Comparison of ENCODE assay signal across 20 cellular contexts in the genomic region with DNA sequence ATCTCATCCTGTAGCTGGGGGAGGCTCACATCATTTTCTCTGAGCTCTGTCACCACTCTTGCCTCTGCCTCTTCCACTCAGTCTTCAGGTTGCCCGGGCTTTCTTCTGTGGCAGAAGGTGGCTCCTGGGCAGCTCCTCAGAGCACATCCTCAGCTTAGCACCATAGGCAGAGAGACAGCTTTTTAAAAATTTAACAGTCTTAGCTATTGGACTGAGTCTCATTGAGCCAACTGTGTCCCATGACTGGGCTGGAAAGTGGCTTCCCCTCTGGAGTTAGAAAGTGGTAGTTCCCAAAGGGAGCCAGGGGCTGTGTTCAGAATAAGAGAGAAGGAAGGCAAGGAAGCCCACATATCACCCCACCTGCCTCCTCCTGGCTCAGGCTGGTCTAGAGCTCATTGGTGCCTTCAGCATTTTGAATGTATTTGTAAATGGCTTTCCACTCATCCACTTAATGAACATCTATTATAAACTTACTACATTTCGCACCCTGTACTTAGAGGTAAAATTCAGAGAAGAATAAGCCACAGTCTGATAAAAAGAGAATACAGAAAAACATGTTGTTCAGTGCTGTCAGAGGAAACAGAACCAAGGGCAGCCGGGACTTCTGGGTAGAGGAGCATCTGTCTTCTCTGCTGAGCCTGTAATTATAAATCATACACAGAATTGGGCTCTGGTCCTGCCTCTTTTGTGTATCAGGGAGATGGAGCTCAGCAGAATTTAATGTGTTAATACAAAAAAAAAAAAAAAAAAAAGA.
DNase-seq lines count a peak whose midpoint lies in the region; ATAC-seq, FAIRE-seq and TF ChIP-seq lines count a peak whose summit lies in the region.
"Had no signal": no experiment of that assay in that cellular context is flagged by ENCODE, and none has a peak within 500 bp of the region (broad histone marks: within the 10 kb centered on the region; RNA-seq: fewer than 3 reads in every experiment).

No MANE protein-coding gene starts in this region.

- BruUV-seq in K562 (replicated peaks; lab: Mats Ljungman, UMichigan): no TSS peak

- H3K4me3 ChIP-seq in HEK293 (ENCODE audit: low read depth, low read length) (no peak overlapping the region), K562 (no peak overlapping the region), neural progenitor cell (no peak overlapping the region), right lobe of liver (no peak overlapping the region)
- H3K4me3 ChIP-seq: vagina had no signal

- POLR2A ChIA-PET in HEK293 (lab: Yijun Ruan, JAX) (no interaction called here), K562 (lab: Yijun Ruan, JAX) (interaction anchor here (0.5 to 0.7 kb wide), 3 partner anchors 15 to 159 kb away, joined by 3 to 4 read pairs (median 3); no protein-coding TSS in a partner anchor)

- H3K4me3 Mint-ChIP-seq in T-helper 2 cell treated with Interferon-gamma antibody and Interleukin-4, amounts not matched to agents 5 μg/mL and 100 μg/mL, for 36 hours: peak overlapping the region; percentile 44
- no peak overlapping the region for H3K4me3 Mint-ChIP-seq in neural progenitor cell
- H3K4me3 Mint-ChIP-seq: CD4-positive, alpha-beta memory T cell; neural crest cell had no signal

- H3K27me3 Mint-ChIP-seq in T-helper 2 cell treated with Interferon-gamma antibody and Interleukin-4, amounts not matched to agents 5 μg/mL and 100 μg/mL, for 36 hours (ENCODE audit: low read depth): peaks cover 2% of the 10 kb centered on the region
- H3K27me3 Mint-ChIP-seq in neural progenitor cell (ENCODE audit: insufficient read depth, low read depth): peaks cover 6% of the 10 kb centered on the region

- H3K9me3 Mint-ChIP-seq in T-helper 2 cell treated with Interferon-gamma antibody and Interleukin-4, amounts not matched to agents 5 μg/mL and 100 μg/mL, for 36 hours: peaks cover 12% of the 10 kb centered on the region
- no peaks in the 10 kb centered on the region for H3K9me3 Mint-ChIP-seq in neural progenitor cell
- H3K9me3 Mint-ChIP-seq: neural crest cell had no signal

- H3K36me3 ChIP-seq in HEK293 (ENCODE audit: control insufficient read depth in 2 of 2, insufficient read depth in 1 of 2, low read length in 2 of 2): no peaks in the 10 kb centered on the region
- H3K36me3 ChIP-seq in K562 (ENCODE audit: control insufficient read depth, insufficient read depth, low read length): no peaks in the 10 kb centered on the region
- no peaks in the 10 kb centered on the region for H3K36me3 ChIP-seq in neural progenitor cell
- H3K36me3 ChIP-seq in right lobe of liver: no peaks in the 10 kb centered on the region
- H3K36me3 ChIP-seq: vagina had no signal

- no peak for FAIRE-seq in K562 (lab: Jason Lieb, UNC)
- FAIRE-seq: frontal cortex had no signal

- TF ChIP-seq CTCF in HEK293 (tag by site-specific recombination; IDR thresholded peaks at IDR 0.05): no peak
- TF ChIP-seq CTCF in K562 (IDR thresholded peaks at IDR 0.05 in 2 of 3, conservative IDR thresholded peaks at IDR 0.05 in 1 of 3; ENCODE audit: insufficient read depth in 2 of 3, low read depth in 1 of 3, low read length in 3 of 3): no peak
- no peak for TF ChIP-seq CTCF in neural progenitor cell (IDR thresholded peaks at IDR 0.05)
- TF ChIP-seq CTCF in right lobe of liver (IDR thresholded peaks at IDR 0.05): no peak

- TF ChIP-seq EP300 in K562 (IDR thresholded peaks at IDR 0.05; ENCODE audit: low read length): no peak

- no peak for TF ChIP-seq RAD21 in K562 (CRISPR knock-in tag; conservative IDR thresholded peaks at IDR 0.05 in 1 of 2, IDR thresholded peaks at IDR 0.05 in 1 of 2)

- H3K36me3 Mint-ChIP-seq in T-helper 2 cell treated with Interferon-gamma antibody and Interleukin-4, amounts not matched to agents 5 μg/mL and 100 μg/mL, for 36 hours (ENCODE audit: low read depth): peaks cover 9% of the 10 kb centered on the region
- no peaks in the 10 kb centered on the region for H3K36me3 Mint-ChIP-seq in neural progenitor cell
- H3K36me3 Mint-ChIP-seq: CD4-positive, alpha-beta memory T cell had no signal

- no peaks in the 10 kb centered on the region; the same call in 1 of the 2 replicates for H3K4me1 ChIP-seq in HEK293 (ENCODE audit: control insufficient read depth, insufficient read depth, low read length)
- no peaks in the 10 kb centered on the region; a peak in 1 of 5 replicates for H3K4me1 ChIP-seq in K562 (replicated peaks in 1 of 2; ENCODE audit: control insufficient read depth in 2 of 2, insufficient read depth in 2 of 2, low read length in 2 of 2)
- H3K4me1 ChIP-seq in neural progenitor cell: peaks cover 11% of the 10 kb centered on the region
- H3K4me1 ChIP-seq in right lobe of liver: no peaks in the 10 kb centered on the region
- H3K4me1 ChIP-seq: vagina had no signal

- no peaks in the 10 kb centered on the region for H3K9me1 ChIP-seq in K562 (ENCODE audit: control insufficient read depth, insufficient read depth, low read length)

- H3K9ac ChIP-seq in K562 (ENCODE audit: insufficient read depth in 1 of 2, low read depth in 2 of 2, low read length in 2 of 2) (no peak overlapping the region), neural progenitor cell (no peak overlapping the region)

- no peak for TF ChIP-seq POLR2A in K562 (conservative IDR thresholded peaks at IDR 0.05)
- no peak for TF ChIP-seq POLR2A in right lobe of liver (IDR thresholded peaks at IDR 0.05)

- ATAC-seq in K562 (peak; percentile 24), right lobe of liver (no peak)
- ATAC-seq: Right ventricle myocardium inferior had no signal

- no peak for DNase-seq in T-helper 2 cell treated with Interferon-gamma antibody and Interleukin-4, amounts not matched to agents 5 μg/mL and 100 μg/mL, for 36 hours (ENCODE audit: low spot score)
- DNase-seq in T-helper 2 cell (no peak), K562 (ENCODE audit: extremely low read depth in 1 of 4, low spot score in 3 of 4) (peak in 1 of 4 experiments; percentile 11), neural progenitor cell (ENCODE audit: low spot score) (no peak), CD1c-positive myeloid dendritic cell (ENCODE audit: extremely low spot score) (no peak), germinal center (ENCODE audit: low spot score) (no peak), right lobe of liver (no peak)
- DNase-seq: amniotic stem cell; CD4-positive, alpha-beta memory T cell; erythroblast; Karpas-422; kidney glomerular epithelial cell; NCI-H524 treated with DMSO at 0.1 percent for 48 hours; SW 1271 had no signal

- WGBS in K562 (ENCODE audit: insufficient coverage, low coverage, missing lambda C conversion rate): 2% methylated on average over 3 of the region's 3 CpGs
- 52% methylated on average over 3 of the region's 3 CpGs for WGBS in right lobe of liver (ENCODE audit: insufficient coverage, low coverage, low lambda C conversion rate, missing lambda C conversion rate)

- CTCF ChIA-PET in HEK293 (lab: Yijun Ruan, JAX) (interaction anchor here (4.3 kb wide), 1 partner anchor 146 kb away, joined by 18 read pairs; no protein-coding TSS in a partner anchor), K562 (lab: Yijun Ruan, JAX; ENCODE audit: low intra/inter-chr PET ratio) (interaction anchor here (0.6 to 0.9 kb wide), 2 partner anchors 11 to 196 kb away, joined by 3 to 4 read pairs; no protein-coding TSS in a partner anchor)

- intact Hi-C loops in K562 (cut with micrococcal nuclease): no loop called here
- intact Hi-C loops in right lobe of liver (cut with DNase I): no loop called here

- no peaks in the 10 kb centered on the region for H4K20me1 ChIP-seq in K562 (replicated peaks; ENCODE audit: control insufficient read depth, insufficient read depth, low read length)
- no peaks in the 10 kb centered on the region for H4K20me1 ChIP-seq in neural progenitor cell (ENCODE audit: low read depth)

- H3K27ac Mint-ChIP-seq in T-helper 2 cell treated with Interferon-gamma antibody and Interleukin-4, amounts not matched to agents 5 μg/mL and 100 μg/mL, for 36 hours: peak overlapping the region; percentile 56
- H3K27ac Mint-ChIP-seq in neural progenitor cell: no peak overlapping the region
- H3K27ac Mint-ChIP-seq: CD4-positive, alpha-beta memory T cell had no signal

- H3K27ac ChIP-seq in HEK293 (ENCODE audit: extremely low read depth, low read depth, low read length): no peak overlapping the region
- no peak overlapping the region for H3K27ac ChIP-seq in K562 (ENCODE audit: extremely low read depth, low read depth, low read length)
- H3K27ac ChIP-seq in neural progenitor cell: no peak overlapping the region
- H3K27ac ChIP-seq in right lobe of liver: no peak overlapping the region
- H3K27ac ChIP-seq: vagina, VCaP had no signal

- in situ Hi-C loops in K562 (cut with MboI): no loop called here

- H3K4me2 ChIP-seq in K562 (ENCODE audit: insufficient read depth, low read length) (no peak overlapping the region), neural progenitor cell (no peak overlapping the region)

- peaks cover 0 to 13% of the 10 kb centered on the region in 2 experiments; a peak in 3 of 5 replicates for H3K27me3 ChIP-seq in K562 (ENCODE audit: control insufficient read depth in 2 of 2, insufficient read depth in 2 of 2, low read length in 2 of 2)
- H3K27me3 ChIP-seq in neural progenitor cell: no peaks in the 10 kb centered on the region
- H3K27me3 ChIP-seq in right lobe of liver: no peaks in the 10 kb centered on the region
- H3K27me3 ChIP-seq: vagina had no signal

- H2AFZ ChIP-seq in K562 (ENCODE audit: low read depth, low read length) (no peak overlapping the region; the same call in 1 of the 2 replicates), neural progenitor cell (replicated peaks) (peak overlapping the region; percentile 91)

- H3K79me2 ChIP-seq in K562 (ENCODE audit: control insufficient read depth, insufficient read depth, low read length) (no peaks in the 10 kb centered on the region), neural progenitor cell (ENCODE audit: low read depth) (no peaks in the 10 kb centered on the region)

- no peaks in the 10 kb centered on the region for H3F3A ChIP-seq in neural progenitor cell (ENCODE audit: low read depth)

- H3K9me3 ChIP-seq in HEK293 (ENCODE audit: control insufficient read depth, insufficient read depth, low read depth, low read length): no peaks in the 10 kb centered on the region
- H3K9me3 ChIP-seq in K562 (replicated peaks; ENCODE audit: control insufficient read depth, insufficient read depth, low read depth, low read length): no peaks in the 10 kb centered on the region
- no peaks in the 10 kb centered on the region for H3K9me3 ChIP-seq in neural progenitor cell (ENCODE audit: low read depth)
- H3K9me3 ChIP-seq in right lobe of liver: no peaks in the 10 kb centered on the region
- H3K9me3 ChIP-seq: vagina had no signal

- peaks cover 52% of the 10 kb centered on the region for H3K4me1 Mint-ChIP-seq in T-helper 2 cell treated with Interferon-gamma antibody and Interleukin-4, amounts not matched to agents 5 μg/mL and 100 μg/mL, for 36 hours (ENCODE audit: low read depth)
- H3K4me1 Mint-ChIP-seq in neural progenitor cell: peaks cover 18% of the 10 kb centered on the region

TF ChIP-seq in HEK293, 187 proteins besides CTCF, POLR2A, EP300 and RAD21 (continues in another document):
- TF ChIP-seq ZBTB17 (tag by site-specific recombination; IDR thresholded peaks at IDR 0.05) (0 out of 2 replicates have a peak, but pooled peaks have one; percentile 17), SP3 (tag by site-specific recombination; IDR thresholded peaks at IDR 0.05) (no peak)

TF ChIP-seq in K562, 482 proteins besides CTCF, POLR2A, EP300 and RAD21 (continues in another document):
- TF ChIP-seq ZNF324 (CRISPR knock-in tag; IDR thresholded peaks at IDR 0.05): 0 out of 2 replicates have a peak, but pooled peaks have one; percentile 32
